In the genomic region with DNA sequence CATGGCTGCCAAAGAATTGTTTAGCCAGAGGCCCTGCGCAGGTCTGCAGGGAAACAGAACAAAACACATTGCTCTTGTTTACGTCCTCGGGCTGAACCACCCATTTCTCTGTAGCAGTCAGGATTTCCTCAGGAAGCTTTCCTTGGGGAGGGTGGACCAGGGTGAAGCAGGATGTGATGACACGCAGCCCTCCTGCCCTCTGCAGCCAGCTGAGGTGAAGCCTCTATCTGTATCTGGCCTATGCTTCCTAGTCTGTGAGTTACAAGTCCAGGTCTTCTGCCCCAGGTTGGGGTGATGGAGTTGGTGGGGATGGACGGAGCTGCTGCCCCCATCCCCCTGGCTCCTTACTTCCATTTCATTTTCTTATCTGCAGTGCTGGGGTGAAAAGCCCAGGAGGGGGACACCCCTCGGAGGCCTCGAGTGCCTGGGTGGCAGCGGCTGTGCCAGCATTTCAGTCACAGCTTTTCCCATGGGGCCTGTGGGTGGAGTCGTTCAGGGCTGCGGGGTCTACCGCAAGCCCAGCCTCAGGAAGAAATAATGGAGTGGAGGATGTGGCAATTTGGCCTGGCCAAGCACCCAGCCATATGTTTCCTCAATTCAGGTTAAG, we compare ENCODE assay signal across 9 cellular contexts. TPM values are rescaled to one million over a fixed set of nuclear protein-coding genes. Genes with fewer than 3 reads are reported as not detected.
A peak's percentile ranks its signal among the peaks of the same experiment; 100 is the strongest.
DNase-seq lines count a peak whose midpoint lies in the region; ATAC-seq and TF ChIP-seq lines count a peak whose summit lies in the region.
"Had no signal": no experiment of that assay in that cellular context is flagged by ENCODE, and none has a peak within 500 bp of the region (broad histone marks: within the 10 kb centered on the region; RNA-seq: fewer than 3 reads in every experiment).

No MANE protein-coding gene starts in this region.

- H3K9me3 ChIP-seq in BLaER1: no peaks in the 10 kb centered on the region

- peaks cover 39% of the 10 kb centered on the region for H4K20me1 ChIP-seq in BLaER1

- H3K79me2 ChIP-seq in mesendoderm (ENCODE audit: control insufficient read depth, insufficient read depth, low read length): no peaks in the 10 kb centered on the region

- no peak overlapping the region for H2BK5ac ChIP-seq in mesendoderm (ENCODE audit: low read length)

- no peak for TF ChIP-seq CTCF in choroid plexus epithelial cell (conservative IDR thresholded peaks at IDR 0.05; ENCODE audit: low read depth, low read length)

- H3K4me1 ChIP-seq in BLaER1 (peaks cover 21% of the 10 kb centered on the region), mesendoderm (ENCODE audit: control insufficient read depth, low read depth, low read length) (no peaks in the 10 kb centered on the region)

- H3K4me2 ChIP-seq in BLaER1: peak overlapping the region; percentile 90
- H3K4me2 ChIP-seq in mesendoderm (ENCODE audit: low read length): no peak overlapping the region

- no peak overlapping the region for H3K23ac ChIP-seq in mesendoderm (ENCODE audit: low read length)

- H3K27me3 ChIP-seq in BLaER1: peaks cover 52% of the 10 kb centered on the region
- no peaks in the 10 kb centered on the region for H3K27me3 ChIP-seq in mesendoderm (ENCODE audit: insufficient read depth, low read length, poor library complexity)

- H4K8ac ChIP-seq in mesendoderm (ENCODE audit: low read depth, low read length): no peak overlapping the region

- no peak overlapping the region for H2AK5ac ChIP-seq in mesendoderm (ENCODE audit: low read length)

- no CpG with 5 or more reads among the region's 11 CpGs for WGBS in mesendoderm (ENCODE audit: extremely low coverage, insufficient coverage, low lambda C conversion rate)

- DNase-seq in KG1 (lab: John Stamatoyannopoulos, UW) (peak; percentile 31), choroid plexus epithelial cell (ENCODE audit: low read depth) (peak; percentile 81), mesendoderm (peak; percentile 74), NCI-H2081 (lab: John Stamatoyannopoulos, UW) (no peak)
- no peak for DNase-seq in activated CD8-positive, alpha-beta memory T cell treated with anti-CD3 and anti-CD28 coated beads, Interleukin-2, amount 50 U/mL, for 4 hours
- DNase-seq: hippocampal formation had no signal

- H3K9ac ChIP-seq in BLaER1 (no peak overlapping the region), mesendoderm (ENCODE audit: low read length) (no peak overlapping the region)

- H2BK120ac ChIP-seq in mesendoderm (ENCODE audit: low read depth, low read length): no peak overlapping the region

- ATAC-seq in GM21528 (IDR thresholded peaks at IDR 0.05; ENCODE audit: low FRiP score, unreplicated experiment) (no peak), HG03457 (IDR thresholded peaks at IDR 0.05; ENCODE audit: unreplicated experiment) (no peak)

- H3K27ac ChIP-seq in BLaER1 (no peak overlapping the region), mesendoderm (ENCODE audit: low read depth, low read length) (no peak overlapping the region)

- H4K5ac ChIP-seq in mesendoderm (ENCODE audit: low read length): no peak overlapping the region

- no peak overlapping the region for H3K4ac ChIP-seq in mesendoderm (ENCODE audit: low read depth, low read length)

- H3K4me3 ChIP-seq in BLaER1: peak overlapping the region; percentile 48
- H3K4me3 ChIP-seq in choroid plexus epithelial cell (ENCODE audit: low read depth, low read length): no peak overlapping the region
- H3K4me3 ChIP-seq in mesendoderm (ENCODE audit: low read length): no peak overlapping the region

- no peak overlapping the region for H2BK15ac ChIP-seq in mesendoderm (replicated peaks; ENCODE audit: low read depth)

- H3K56ac ChIP-seq in mesendoderm (ENCODE audit: low read length): no peak overlapping the region

- H3K36me3 ChIP-seq in BLaER1: no peaks in the 10 kb centered on the region
- H3K36me3 ChIP-seq in mesendoderm (ENCODE audit: control insufficient read depth, insufficient read depth, low read length): peaks cover 3% of the 10 kb centered on the region

- H3K79me1 ChIP-seq in mesendoderm (ENCODE audit: low read length): peaks cover 5% of the 10 kb centered on the region

- H3K18ac ChIP-seq in mesendoderm (ENCODE audit: low read length): no peak overlapping the region

RNA-seq across cellular contexts. Expression of gene SASH1, which starts 24.9 kb away (rescaled TPM):
- polyA plus RNA-seq in mesendoderm (2013, experiment 1 of 2): 5.8 TPM
- 6.0 TPM for polyA plus RNA-seq in mesendoderm (2013, experiment 2 of 2)

Comparison
In these comparisons a context has a peak if more than half of its experiments do, and no peak if none do; other contexts are left out.
1. DNase-seq: peak in KG1 (single experiment), choroid plexus epithelial cell (single experiment) and mesendoderm (single experiment); none in NCI-H2081 (0 of 2) and activated CD8-positive, alpha-beta memory T cell treated with anti-CD3 and anti-CD28 coated beads, Interleukin-2, amount 50 U/mL, for 4 hours (single experiment).